In genomic region chr15:95292790-95293450, GRCh38 we compare ENCODE assay signal across 18 cellular contexts.
DNase-seq lines count a peak whose midpoint lies in the region; ATAC-seq, FAIRE-seq and TF ChIP-seq lines count a peak whose summit lies in the region.
"Had no signal": no experiment of that assay in that cellular context is flagged by ENCODE, and none has a peak within 500 bp of the region (broad histone marks: within the 10 kb centered on the region; RNA-seq: fewer than 3 reads in every experiment).

No MANE protein-coding gene starts in this region.

- H3K4me3 ChIP-seq in pancreas, result no peak overlapping the region

- intact Hi-C loops in left cardiac atrium (cut with DNase I) (no loop called here), pancreas (cut with DNase I) (loop anchor here in 1 of 3 donors (10.0 kb wide), 1 partner anchor 628 kb away; no protein-coding TSS in a partner anchor)

- no peaks in the 10 kb centered on the region for H3K4me1 ChIP-seq in pancreas

- WGBS in pancreas, 2 donors, result 31 to 49% methylated on average over 6 of the region's 6 CpGs

- H3K27ac ChIP-seq in pancreas, result no peak overlapping the region
- H3K27ac ChIP-seq in RWPE1, result no peak overlapping the region
- H3K27ac ChIP-seq: neutrophil had no signal

- CTCF ChIA-PET in RWPE1 (lab: Yijun Ruan, JAX), result interaction anchor here (0.6 to 1.1 kb wide), 3 partner anchors 619 to 897 kb away, joined by 3 to 4 read pairs (median 3); no protein-coding TSS in a partner anchor

- no peaks in the 10 kb centered on the region for H3K36me3 ChIP-seq in pancreas
- H3K36me3 ChIP-seq: neutrophil had no signal

- peak; percentile 15 to 36 for ATAC-seq in left cardiac atrium
- peak in 3 of 4 donors; percentile 44 to 88 (median 82) for ATAC-seq in pancreas
- ATAC-seq in GM19351 (IDR thresholded peaks at IDR 0.05; ENCODE audit: unreplicated experiment), result no peak
- ATAC-seq: activated CD4-positive, alpha-beta T cell treated with anti-CD3 and anti-CD28 coated beads for 36 hours had no signal

- no peaks in the 10 kb centered on the region for H3K9me3 ChIP-seq in pancreas
- H3K9me3 ChIP-seq: neutrophil had no signal

- FAIRE-seq in TTC549 (lab: Jason Lieb, UNC) (peak; percentile 89), pancreas (lab: Jason Lieb, UNC) (no peak), GM12891 (lab: Jason Lieb, UNC) (no peak)

- TF ChIP-seq POLR2A in GM12891 (IDR thresholded peaks at IDR 0.05; ENCODE audit: low read depth, low read length), result no peak

- peaks cover 0 to 3% (median 0%) of the 10 kb centered on the region in 4 donors for H3K27me3 ChIP-seq in pancreas

- DNase-seq in Ammon's horn (ENCODE audit: low spot score) (peak; percentile 21), left cardiac atrium (no peak), pancreas (peak in 3 of 6 donors; percentile 19 to 27 (median 27)), RWPE1 (ENCODE audit: low spot score) (no peak), GM12891 (ENCODE audit: insufficient read length, low spot score) (no peak)
- DNase-seq in activated effector memory CD4-positive, alpha-beta T cell treated with Interleukin-2 at 50 U/mL for 16 hours, result no peak
- DNase-seq: activated CD4-positive, alpha-beta T cell treated with anti-CD3 and anti-CD28 coated beads for 36 hours; activated naive CD4-positive, alpha-beta T cell treated with anti-CD3 and anti-CD28 coated beads, Interleukin-2, amount 50 U/mL, for 16 hours; COR-L47; effector CD4-positive, alpha-beta T cell; H7; NCI-H1092; NCI-H2171; stimulated activated CD4-positive, alpha-beta T cell treated with anti-CD3 and anti-CD28 coated beads, Interleukin-12 subunit alpha, Interleukin-12 subunit beta, amount 100 ng/mL, for 4 hours; stimulated activated naive CD4-positive, alpha-beta T cell treated with Interleukin-2 at 50 U/mL for 16 hours had no signal

- POLR2A ChIA-PET in RWPE1 (lab: Yijun Ruan, JAX; ENCODE audit: low non-redundant PET), result no interaction called here

- TF ChIP-seq CTCF in pancreas (IDR thresholded peaks at IDR 0.05) (no peak), RWPE1 (conservative IDR thresholded peaks at IDR 0.05; ENCODE audit: low read depth) (no peak)

TF ChIP-seq in GM12891, 5 proteins besides CTCF, POLR2A, EP300 and RAD21:
- TF ChIP-seq POU2F2 (IDR thresholded peaks at IDR 0.05; ENCODE audit: low read depth, low read length), result no peak
- TF ChIP-seq SPI1 (IDR thresholded peaks at IDR 0.05; ENCODE audit: low read depth, low read length), result no peak
- no peak for TF ChIP-seq POLR2AphosphoS5 (IDR thresholded peaks at IDR 0.05; ENCODE audit: low read depth, low read length)
- TF ChIP-seq TAF1 (IDR thresholded peaks at IDR 0.05; ENCODE audit: low read depth, low read length), result no peak
- no peak for TF ChIP-seq PAX5 (IDR thresholded peaks at IDR 0.05; ENCODE audit: insufficient read depth, low read length, severe bottlenecking)
